1 cellular context compared by ENCODE assay signal in genomic region chr7:98360221-98361124, GRCh38.
TF ChIP-seq lines count a peak whose summit lies in the region.

No MANE protein-coding gene starts in this region.

TF ChIP-seq in HepG2, 621 proteins besides CTCF, POLR2A, EP300 and RAD21 (continued from another document):
- TF ChIP-seq HNF1B (CRISPR knock-in tag; IDR thresholded peaks at IDR 0.05) (no peak), ZFP37 (CRISPR knock-in tag; IDR thresholded peaks at IDR 0.05; ENCODE audit: borderline replicate concordance) (no peak), KAT7 (CRISPR knock-in tag; IDR thresholded peaks at IDR 0.05; ENCODE audit: borderline replicate concordance) (no peak), SAP130 (CRISPR knock-in tag; IDR thresholded peaks at IDR 0.05; ENCODE audit: low read depth) (peak; percentile 35; the same call in 1 of the 2 replicates), ZBTB38 (CRISPR knock-in tag; IDR thresholded peaks at IDR 0.05) (0 out of 2 replicates have a peak, but pooled peaks have one; percentile 36), ZNF3 (CRISPR knock-in tag; IDR thresholded peaks at IDR 0.05) (no peak), PRMT3 (CRISPR knock-in tag; IDR thresholded peaks at IDR 0.05; ENCODE audit: borderline replicate concordance, low read depth) (no peak), ZNF260 (CRISPR knock-in tag; IDR thresholded peaks at IDR 0.05; ENCODE audit: borderline replicate concordance, low read depth) (no peak), ZNF230 (CRISPR knock-in tag; IDR thresholded peaks at IDR 0.05) (no peak), ETS1 (CRISPR knock-in tag; IDR thresholded peaks at IDR 0.05) (no peak), USF2 (IDR thresholded peaks at IDR 0.05; ENCODE audit: low read depth, low read length) (no peak), USF2 (CRISPR knock-in tag; IDR thresholded peaks at IDR 0.05; ENCODE audit: borderline replicate concordance) (no peak), POGZ (CRISPR knock-in tag; IDR thresholded peaks at IDR 0.05) (no peak), MYC (CRISPR knock-in tag; IDR thresholded peaks at IDR 0.05; ENCODE audit: borderline replicate concordance) (no peak), ZNF12 (CRISPR knock-in tag; IDR thresholded peaks at IDR 0.05) (no peak), ZNF740 (CRISPR knock-in tag; IDR thresholded peaks at IDR 0.05) (no peak), PLSCR1 (CRISPR knock-in tag; IDR thresholded peaks at IDR 0.05; ENCODE audit: borderline replicate concordance) (no peak), HNF4A (CRISPR knock-in tag; IDR thresholded peaks at IDR 0.05) (peak; percentile 50; the same call in 1 of the 2 replicates), PCBP2 (optimal IDR thresholded peaks at IDR 0.05; ENCODE audit: low read depth, low read length, poor library complexity, severe bottlenecking) (no peak), ZNF777 (CRISPR knock-in tag; IDR thresholded peaks at IDR 0.05) (no peak), ZNF761 (CRISPR knock-in tag; conservative IDR thresholded peaks at IDR 0.05) (no peak), FOXA1 (IDR thresholded peaks at IDR 0.05) (no peak), FOXA1 (CRISPR knock-in tag; IDR thresholded peaks at IDR 0.05) (no peak), ZNF101 (CRISPR knock-in tag; IDR thresholded peaks at IDR 0.05; ENCODE audit: borderline replicate concordance, low read depth) (no peak), ZSCAN30 (CRISPR knock-in tag; IDR thresholded peaks at IDR 0.05) (no peak), KDM2A (CRISPR knock-in tag; IDR thresholded peaks at IDR 0.05; ENCODE audit: borderline replicate concordance, low read depth) (no peak), PAXIP1 (CRISPR knock-in tag; conservative IDR thresholded peaks at IDR 0.05) (0 out of 2 replicates have a peak, but pooled peaks have one; percentile 15), DRAP1 (CRISPR knock-in tag; IDR thresholded peaks at IDR 0.05) (0 out of 2 replicates have a peak, but pooled peaks have one; percentile 26), ZBTB3 (CRISPR knock-in tag; IDR thresholded peaks at IDR 0.05; ENCODE audit: borderline replicate concordance, low read depth) (no peak), MIXL1 (CRISPR knock-in tag; IDR thresholded peaks at IDR 0.05) (no peak), THYN1 (CRISPR knock-in tag; IDR thresholded peaks at IDR 0.05; ENCODE audit: borderline replicate concordance, low read depth) (no peak), ZNF720 (CRISPR knock-in tag; IDR thresholded peaks at IDR 0.05) (no peak), ZNF263 (CRISPR knock-in tag; IDR thresholded peaks at IDR 0.05) (peak; percentile 77; the same call in 1 of the 2 replicates), ZNF678 (CRISPR knock-in tag; IDR thresholded peaks at IDR 0.05) (no peak), ZBTB49 (CRISPR knock-in tag; IDR thresholded peaks at IDR 0.05; ENCODE audit: borderline replicate concordance) (no peak), PPARG (CRISPR knock-in tag; conservative IDR thresholded peaks at IDR 0.05) (no peak), RERE (CRISPR knock-in tag; IDR thresholded peaks at IDR 0.05; ENCODE audit: low read depth) (no peak)
